ENCODE assay signal across 11 cellular contexts in genomic region chr6:149273318-149273717, GRCh38. TPM values are rescaled to one million over a fixed set of nuclear protein-coding genes. Genes with fewer than 3 reads are reported as not detected.
DNase-seq lines count a peak whose midpoint lies in the region; ATAC-seq and TF ChIP-seq lines count a peak whose summit lies in the region.
"Had no signal": no experiment of that assay in that cellular context is flagged by ENCODE, and none has a peak within 500 bp of the region (broad histone marks: within the 10 kb centered on the region; RNA-seq: fewer than 3 reads in every experiment).

No MANE protein-coding gene starts in this region.

- CTCF ChIA-PET in activated CD4-positive, alpha-beta T cell treated with anti-CD3 and anti-CD28 coated beads for 36 hours (lab: Charles Lee): interaction anchor here (1.9 to 2.0 kb wide), 2 partner anchors 11 to 84 kb away, joined by 4 to 5 read pairs; no protein-coding TSS in a partner anchor

- no peaks in the 10 kb centered on the region for H3K36me3 ChIP-seq in spleen

- no peak for DNase-seq in activated CD4-positive, alpha-beta T cell treated with anti-CD3 and anti-CD28 coated beads for 36 hours
- no peak for DNase-seq in activated CD4-positive, alpha-beta T cell treated with anti-CD3 and anti-CD28 coated beads, Interleukin-2, amount 50 U/mL, for 4 hours
- DNase-seq in Kasumi-1 (lab: John Stamatoyannopoulos, UW) (peak; percentile 38 to 60), spleen (peak; percentile 88), LoVo (ENCODE audit: low spot score) (no peak), iPS-NIHi7 (ENCODE audit: extremely low spot score) (no peak)
- DNase-seq in activated naive CD8-positive, alpha-beta T cell treated with anti-CD3 and anti-CD28 coated beads, Interleukin-2, amount 10 ng/mL, durations not matched to agents 7 days and 5 days: no peak
- DNase-seq: activated CD4-positive, alpha-beta T cell treated with anti-CD3 and anti-CD28 coated beads for 4 hours; NCI-H2171; SHP77 treated with DMSO at 0.1 percent for 48 hours had no signal

- POLR2A ChIA-PET in activated CD4-positive, alpha-beta T cell treated with anti-CD3 and anti-CD28 coated beads for 36 hours (lab: Charles Lee): no interaction called here
- POLR2A ChIA-PET in activated naive CD8-positive, alpha-beta T cell treated with anti-CD3 and anti-CD28 coated beads, Interleukin-2, amount 10 ng/mL, durations not matched to agents 7 days and 5 days (lab: Charles Lee): interaction anchor here (1.2 kb wide), 1 partner anchor 44 kb away, joined by 3 read pairs; the partner anchor contains the start of gene TAB2

- H3K27ac Mint-ChIP-seq in activated CD4-positive, alpha-beta T cell treated with anti-CD3 and anti-CD28 coated beads for 36 hours: peak overlapping the region; percentile 56
- H3K27ac Mint-ChIP-seq in activated naive CD8-positive, alpha-beta T cell treated with anti-CD3 and anti-CD28 coated beads, Interleukin-2, amount 10 ng/mL, durations not matched to agents 7 days and 5 days: peak overlapping the region; percentile 30

- no peaks in the 10 kb centered on the region for H3K27me3 ChIP-seq in spleen (replicated peaks in 1 of 7)

- H3K9me3 Mint-ChIP-seq in activated CD4-positive, alpha-beta T cell treated with anti-CD3 and anti-CD28 coated beads for 36 hours (ENCODE audit: low read depth): no peaks in the 10 kb centered on the region
- H3K9me3 Mint-ChIP-seq in activated naive CD8-positive, alpha-beta T cell treated with anti-CD3 and anti-CD28 coated beads, Interleukin-2, amount 10 ng/mL, durations not matched to agents 7 days and 5 days: peaks cover 6% of the 10 kb centered on the region

- peak overlapping the region in 1 of 8 donors; percentile 37 for H3K4me3 ChIP-seq in spleen

- H3K27ac ChIP-seq in spleen: peak overlapping the region in 7 of 8 donors; percentile 73 to 91 (median 86)

- H3K4me3 Mint-ChIP-seq in activated CD4-positive, alpha-beta T cell treated with anti-CD3 and anti-CD28 coated beads for 36 hours: no peak overlapping the region
- H3K4me3 Mint-ChIP-seq in activated naive CD8-positive, alpha-beta T cell treated with anti-CD3 and anti-CD28 coated beads, Interleukin-2, amount 10 ng/mL, durations not matched to agents 7 days and 5 days: peak overlapping the region; percentile 4

- H3K27me3 Mint-ChIP-seq in activated CD4-positive, alpha-beta T cell treated with anti-CD3 and anti-CD28 coated beads for 36 hours: no peaks in the 10 kb centered on the region
- no peaks in the 10 kb centered on the region for H3K27me3 Mint-ChIP-seq in activated naive CD8-positive, alpha-beta T cell treated with anti-CD3 and anti-CD28 coated beads, Interleukin-2, amount 10 ng/mL, durations not matched to agents 7 days and 5 days

- peaks cover 0 to 5% (median 0%) of the 10 kb centered on the region in 8 donors for H3K9me3 ChIP-seq in spleen

- peaks cover 0 to 49% (median 38%) of the 10 kb centered on the region in 6 donors for H3K4me1 ChIP-seq in spleen

- no peaks in the 10 kb centered on the region for H3K36me3 Mint-ChIP-seq in activated CD4-positive, alpha-beta T cell treated with anti-CD3 and anti-CD28 coated beads for 36 hours (ENCODE audit: low read depth)
- H3K36me3 Mint-ChIP-seq in activated naive CD8-positive, alpha-beta T cell treated with anti-CD3 and anti-CD28 coated beads, Interleukin-2, amount 10 ng/mL, durations not matched to agents 7 days and 5 days: peaks cover 20% of the 10 kb centered on the region

- peaks cover 38% of the 10 kb centered on the region for H3K4me1 Mint-ChIP-seq in activated CD4-positive, alpha-beta T cell treated with anti-CD3 and anti-CD28 coated beads for 36 hours
- peaks cover 35% of the 10 kb centered on the region for H3K4me1 Mint-ChIP-seq in activated naive CD8-positive, alpha-beta T cell treated with anti-CD3 and anti-CD28 coated beads, Interleukin-2, amount 10 ng/mL, durations not matched to agents 7 days and 5 days

- intact Hi-C loops in activated CD4-positive, alpha-beta T cell treated with anti-CD3 and anti-CD28 coated beads for 36 hours (cut with DNase I, micrococcal nuclease): loop anchor here in 1 of 2 experiments (5.0 kb wide), 1 partner anchor 44 kb away; the partner anchor contains the start of gene TAB2
- intact Hi-C loops in spleen (cut with DNase I; ENCODE audit: low total_unique reads): no loop called here

- no peak for TF ChIP-seq CTCF in spleen (IDR thresholded peaks at IDR 0.05 in 8 of 11, conservative IDR thresholded peaks at IDR 0.05 in 3 of 11)

- no peak for ATAC-seq in activated CD4-positive, alpha-beta T cell treated with anti-CD3 and anti-CD28 coated beads for 36 hours
- peak; percentile 21 for ATAC-seq in activated naive CD8-positive, alpha-beta T cell treated with anti-CD3 and anti-CD28 coated beads, Interleukin-2, amount 10 ng/mL, durations not matched to agents 7 days and 5 days (ENCODE audit: low read depth)
- ATAC-seq in HG02571 (IDR thresholded peaks at IDR 0.05; ENCODE audit: unreplicated experiment): no peak

- no peak for TF ChIP-seq POLR2A in spleen (IDR thresholded peaks at IDR 0.05)

- WGBS in spleen, 5 donors: 13 to 32% (median 18%) methylated on average over 4 of the region's 4 CpGs

RNA-seq across cellular contexts. Expression of gene TAB2, which starts 44.2 kb away (rescaled TPM):
- total RNA-seq in activated CD4-positive, alpha-beta T cell treated with anti-CD3 and anti-CD28 coated beads for 36 hours: 10 to 100 TPM; 65.8 to 94.1 TPM
- 100 to 1,000 TPM; 115 to 130 TPM for total RNA-seq in activated naive CD8-positive, alpha-beta T cell treated with anti-CD3 and anti-CD28 coated beads, Interleukin-2, amount 10 ng/mL, durations not matched to agents 7 days and 5 days
- 10 to 100 TPM; 62.4 to 84.1 (median 73.0) TPM for total RNA-seq in spleen
- polyA plus RNA-seq in spleen: 10 to 100 TPM; 15.4 to 21.5 (median 16.4) TPM

Comparison
In these comparisons a context has a peak if more than half of its experiments do, and no peak if none do; other contexts are left out.
1. DNase-seq: peak in Kasumi-1 (2 of 2) and spleen (single experiment); none in activated CD4-positive, alpha-beta T cell treated with anti-CD3 and anti-CD28 coated beads for 36 hours (single experiment), activated CD4-positive, alpha-beta T cell treated with anti-CD3 and anti-CD28 coated beads, Interleukin-2, amount 50 U/mL, for 4 hours (0 of 2), activated naive CD8-positive, alpha-beta T cell treated with anti-CD3 and anti-CD28 coated beads, Interleukin-2, amount 10 ng/mL, durations not matched to agents 7 days and 5 days (single experiment), LoVo (single experiment) and iPS-NIHi7 (single experiment).